1 cellular context compared by ENCODE assay signal in genomic region chr14:68341765-68342212, GRCh38.
TF ChIP-seq lines count a peak whose summit lies in the region.

No MANE protein-coding gene starts in this region.

TF ChIP-seq in WTC11, 78 proteins besides CTCF, POLR2A, EP300 and RAD21 (continued from another document):
- TF ChIP-seq HMGXB4 (CRISPR knock-in tag; IDR thresholded peaks at IDR 0.05) = no peak
- no peak for TF ChIP-seq ZNF219 (CRISPR knock-in tag; IDR thresholded peaks at IDR 0.05; ENCODE audit: borderline replicate concordance)
- no peak for TF ChIP-seq ZNF416 (CRISPR knock-in tag; IDR thresholded peaks at IDR 0.05)
- TF ChIP-seq AR (CRISPR knock-in tag; IDR thresholded peaks at IDR 0.05) = no peak
- TF ChIP-seq NFE2L1 (CRISPR knock-in tag; IDR thresholded peaks at IDR 0.05) = no peak
